Comparison of ENCODE assay signal across 1 cellular context in the genomic region with DNA sequence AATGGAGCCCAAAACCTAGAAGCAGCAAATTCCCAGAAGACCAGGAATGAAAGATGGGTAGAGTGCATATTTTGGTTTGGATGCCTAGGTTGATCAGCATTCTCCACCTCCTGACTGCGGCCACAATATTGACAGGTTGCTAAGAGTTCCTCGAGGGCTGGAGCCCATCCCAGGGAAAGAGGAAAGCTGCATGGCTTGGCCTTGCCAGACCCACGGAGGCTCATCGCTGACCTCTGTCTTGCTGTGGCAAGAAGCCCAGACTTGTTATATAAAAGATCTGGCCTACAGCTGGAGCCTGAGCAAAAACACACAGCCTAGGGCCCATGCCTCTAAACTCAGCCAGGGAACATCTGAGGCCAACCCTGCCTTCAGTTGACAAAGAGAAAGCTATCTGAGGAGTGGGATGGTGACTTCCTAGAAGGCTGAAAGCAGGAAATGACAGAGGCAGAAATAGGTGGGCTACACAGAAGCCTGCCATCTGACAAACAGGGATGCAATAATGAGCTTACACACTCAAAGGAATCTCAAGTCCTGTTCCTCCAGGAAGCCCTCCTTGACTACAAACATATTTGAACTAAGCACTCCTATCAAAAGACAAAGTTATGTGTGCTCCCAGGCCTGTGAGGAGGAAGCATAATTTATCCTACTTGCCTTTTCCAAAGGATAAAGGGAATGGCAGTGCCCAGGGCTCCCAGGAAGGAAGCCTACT.
TF ChIP-seq lines count a peak whose summit lies in the region.

No MANE protein-coding gene starts in this region.

TF ChIP-seq in WTC11, 78 proteins besides CTCF, POLR2A, EP300 and RAD21 (continued from another document):
- TF ChIP-seq, protein P1, sequence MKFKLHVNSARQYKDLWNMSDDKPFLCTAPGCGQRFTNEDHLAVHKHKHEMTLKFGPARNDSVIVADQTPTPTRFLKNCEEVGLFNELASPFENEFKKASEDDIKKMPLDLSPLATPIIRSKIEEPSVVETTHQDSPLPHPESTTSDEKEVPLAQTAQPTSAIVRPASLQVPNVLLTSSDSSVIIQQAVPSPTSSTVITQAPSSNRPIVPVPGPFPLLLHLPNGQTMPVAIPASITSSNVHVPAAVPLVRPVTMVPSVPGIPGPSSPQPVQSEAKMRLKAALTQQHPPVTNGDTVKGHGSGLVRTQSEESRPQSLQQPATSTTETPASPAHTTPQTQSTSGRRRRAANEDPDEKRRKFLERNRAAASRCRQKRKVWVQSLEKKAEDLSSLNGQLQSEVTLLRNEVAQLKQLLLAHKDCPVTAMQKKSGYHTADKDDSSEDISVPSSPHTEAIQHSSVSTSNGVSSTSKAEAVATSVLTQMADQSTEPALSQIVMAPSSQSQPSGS (CRISPR knock-in tag; IDR thresholded peaks at IDR 0.05; ENCODE audit: borderline replicate concordance, low read depth), result no peak
- TF ChIP-seq, protein P2, sequence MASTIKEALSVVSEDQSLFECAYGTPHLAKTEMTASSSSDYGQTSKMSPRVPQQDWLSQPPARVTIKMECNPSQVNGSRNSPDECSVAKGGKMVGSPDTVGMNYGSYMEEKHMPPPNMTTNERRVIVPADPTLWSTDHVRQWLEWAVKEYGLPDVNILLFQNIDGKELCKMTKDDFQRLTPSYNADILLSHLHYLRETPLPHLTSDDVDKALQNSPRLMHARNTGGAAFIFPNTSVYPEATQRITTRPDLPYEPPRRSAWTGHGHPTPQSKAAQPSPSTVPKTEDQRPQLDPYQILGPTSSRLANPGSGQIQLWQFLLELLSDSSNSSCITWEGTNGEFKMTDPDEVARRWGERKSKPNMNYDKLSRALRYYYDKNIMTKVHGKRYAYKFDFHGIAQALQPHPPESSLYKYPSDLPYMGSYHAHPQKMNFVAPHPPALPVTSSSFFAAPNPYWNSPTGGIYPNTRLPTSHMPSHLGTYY (CRISPR knock-in tag; IDR thresholded peaks at IDR 0.05), result no peak
- TF ChIP-seq OVOL2 (CRISPR knock-in tag; IDR thresholded peaks at IDR 0.05; ENCODE audit: borderline replicate concordance), result no peak
- TF ChIP-seq, protein P3, sequence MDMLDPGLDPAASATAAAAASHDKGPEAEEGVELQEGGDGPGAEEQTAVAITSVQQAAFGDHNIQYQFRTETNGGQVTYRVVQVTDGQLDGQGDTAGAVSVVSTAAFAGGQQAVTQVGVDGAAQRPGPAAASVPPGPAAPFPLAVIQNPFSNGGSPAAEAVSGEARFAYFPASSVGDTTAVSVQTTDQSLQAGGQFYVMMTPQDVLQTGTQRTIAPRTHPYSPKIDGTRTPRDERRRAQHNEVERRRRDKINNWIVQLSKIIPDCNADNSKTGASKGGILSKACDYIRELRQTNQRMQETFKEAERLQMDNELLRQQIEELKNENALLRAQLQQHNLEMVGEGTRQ (CRISPR knock-in tag; IDR thresholded peaks at IDR 0.05), result no peak
- TF ChIP-seq, protein P4, sequence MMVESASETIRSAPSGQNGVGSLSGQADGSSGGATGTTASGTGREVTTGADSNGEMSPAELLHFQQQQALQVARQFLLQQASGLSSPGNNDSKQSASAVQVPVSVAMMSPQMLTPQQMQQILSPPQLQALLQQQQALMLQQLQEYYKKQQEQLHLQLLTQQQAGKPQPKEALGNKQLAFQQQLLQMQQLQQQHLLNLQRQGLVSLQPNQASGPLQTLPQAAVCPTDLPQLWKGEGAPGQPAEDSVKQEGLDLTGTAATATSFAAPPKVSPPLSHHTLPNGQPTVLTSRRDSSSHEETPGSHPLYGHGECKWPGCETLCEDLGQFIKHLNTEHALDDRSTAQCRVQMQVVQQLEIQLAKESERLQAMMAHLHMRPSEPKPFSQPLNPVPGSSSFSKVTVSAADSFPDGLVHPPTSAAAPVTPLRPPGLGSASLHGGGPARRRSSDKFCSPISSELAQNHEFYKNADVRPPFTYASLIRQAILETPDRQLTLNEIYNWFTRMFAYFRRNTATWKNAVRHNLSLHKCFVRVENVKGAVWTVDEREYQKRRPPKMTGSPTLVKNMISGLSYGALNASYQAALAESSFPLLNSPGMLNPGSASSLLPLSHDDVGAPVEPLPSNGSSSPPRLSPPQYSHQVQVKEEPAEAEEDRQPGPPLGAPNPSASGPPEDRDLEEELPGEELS (CRISPR knock-in tag; IDR thresholded peaks at IDR 0.05), result no peak
